24 cellular contexts compared by ENCODE assay signal in genomic region chr2:186588421-186588820, GRCh38. TPM values are rescaled to one million over a fixed set of nuclear protein-coding genes. Genes with fewer than 3 reads are reported as not detected.
DNase-seq lines count a peak whose midpoint lies in the region; ATAC-seq, FAIRE-seq and TF ChIP-seq lines count a peak whose summit lies in the region.
"Had no signal": no experiment of that assay in that cellular context is flagged by ENCODE, and none has a peak within 500 bp of the region (broad histone marks: within the 10 kb centered on the region; RNA-seq: fewer than 3 reads in every experiment).

No MANE protein-coding gene starts in this region.

- H3K36me3 ChIP-seq in KMS-11 (ENCODE audit: insufficient read depth) (no peaks in the 10 kb centered on the region), endodermal cell (ENCODE audit: control insufficient read depth, insufficient read depth, low read length) (no peaks in the 10 kb centered on the region)
- H3K36me3 ChIP-seq: colonic mucosa, lower lobe of right lung, neutrophil, spleen had no signal

- H3K4me3 Mint-ChIP-seq in endodermal cell = peak overlapping the region; percentile 96
- peak overlapping the region; percentile 89 for H3K4me3 Mint-ChIP-seq in neural crest cell

- FAIRE-seq in A549 (lab: Jason Lieb, UNC) = no peak
- FAIRE-seq: GM18507 had no signal

- H3K27ac ChIP-seq in A549 (peak overlapping the region; percentile 97; a peak in 5 of 6 replicates), KMS-11 (no peak overlapping the region), endodermal cell (ENCODE audit: low read depth, low read length) (no peak overlapping the region)
- H3K27ac ChIP-seq: neutrophil had no signal

- TF ChIP-seq RAD21 in A549 (conservative IDR thresholded peaks at IDR 0.05 in 1 of 2, IDR thresholded peaks at IDR 0.05 in 1 of 2) = no peak

- POLR2A ChIA-PET in A549 (lab: Yijun Ruan, JAX) = interaction anchor here (1.6 to 2.2 kb wide), 3 partner anchors 12 to 102 kb away, joined by 11 to 41 read pairs (median 20); partner anchors contain the start of gene ZC3H15

- no peak overlapping the region for H3K27ac Mint-ChIP-seq in endodermal cell
- H3K27ac Mint-ChIP-seq in neural crest cell (ENCODE audit: unreplicated experiment) = no peak overlapping the region
- H3K27ac Mint-ChIP-seq: activated CD4-positive, alpha-beta memory T cell treated with anti-CD3 and anti-CD28 coated beads for 36 hours had no signal

- no peak for DNase-seq in A549 (ENCODE audit: low read depth in 1 of 2, low spot score in 1 of 2)
- no peak for DNase-seq in endodermal cell
- no peak for DNase-seq in neural crest cell (ENCODE audit: low read depth, low spot score)
- DNase-seq in AML-193 (lab: John Stamatoyannopoulos, UW) = no peak
- DNase-seq in stimulated activated CD4-positive, alpha-beta T cell treated with anti-CD3 and anti-CD28 coated beads, Interleukin-1b, Interleukin-23, amount 100 ng/mL, for 48 hours = no peak
- DNase-seq in dedifferentiated amniotic fluid mesenchymal stem cell (ENCODE audit: extremely low spot score) = no peak
- DNase-seq: activated CD4-positive, alpha-beta memory T cell treated with anti-CD3 and anti-CD28 coated beads for 36 hours; activated effector memory CD4-positive, alpha-beta T cell treated with anti-CD3 and anti-CD28 coated beads, Interleukin-2, amount 50 U/mL, for 16 hours; activated naive CD8-positive, alpha-beta T cell treated with anti-CD3 and anti-CD28 coated beads, Interleukin-2, amount 50 U/mL, for 24 hours; DMS 273 treated with DMSO at 0.1 percent for 48 hours; islet precursor cell; lower lobe of right lung; NCI-H146; NCI-H510A treated with DMSO at 0.1 percent for 48 hours; SHP77 treated with DMSO at 0.1 percent for 48 hours; spleen; stimulated activated CD4-positive, alpha-beta T cell treated with anti-CD3 and anti-CD28 coated beads, Interleukin-4, amount 100 ng/mL, for 1 hour had no signal

- H2AFZ ChIP-seq in KMS-11 (ENCODE audit: low read depth) = 0 out of 2 replicates have a peak overlapping the region, but pooled peaks have one; percentile 99

- no peak for TF ChIP-seq POLR2A in A549 (IDR thresholded peaks at IDR 0.05; ENCODE audit: low read length)

- no peak overlapping the region for H3K4me3 ChIP-seq in A549
- H3K4me3 ChIP-seq in KMS-11 (IDR thresholded peaks at IDR 0.05; ENCODE audit: insufficient read depth, low read depth, low read length) = no peak overlapping the region
- H3K4me3 ChIP-seq in endodermal cell (ENCODE audit: low read length) = no peak overlapping the region
- H3K4me3 ChIP-seq: colonic mucosa had no signal

- no peak for ATAC-seq in A549
- ATAC-seq in HG03565 (IDR thresholded peaks at IDR 0.05; ENCODE audit: unreplicated experiment) = no peak
- ATAC-seq: activated naive CD8-positive, alpha-beta T cell treated with anti-CD3 and anti-CD28 coated beads, Interleukin-2, amount 50 U/mL, for 24 hours; lower lobe of right lung; stimulated activated memory B cell treated with anti-CD40 and anti-IgM and Interleukin-4, amounts not matched to agents 10 μg/mL and 1 μg/mL and 100 μg/mL, for 72 hours had no signal

- peaks cover 28% of the 10 kb centered on the region for H3K79me2 ChIP-seq in KMS-11 (ENCODE audit: insufficient read depth, low read depth)

- H3K9me3 ChIP-seq in A549 (no peaks in the 10 kb centered on the region), endodermal cell (ENCODE audit: control insufficient read depth, low read length) (no peaks in the 10 kb centered on the region)
- H3K9me3 ChIP-seq: colonic mucosa, lower lobe of right lung, neutrophil, spleen had no signal

- peaks cover 26% of the 10 kb centered on the region for H3K4me1 ChIP-seq in A549
- H3K4me1 ChIP-seq in KMS-11 (ENCODE audit: low read depth, poor library complexity, severe bottlenecking) = peaks cover 27% of the 10 kb centered on the region
- H3K4me1 ChIP-seq in endodermal cell (ENCODE audit: control insufficient read depth, insufficient read depth, low read length) = no peaks in the 10 kb centered on the region
- H3K4me1 ChIP-seq: colonic mucosa had no signal

- TF ChIP-seq CTCF in A549 (IDR thresholded peaks at IDR 0.05) (no peak), KMS-11 (conservative IDR thresholded peaks at IDR 0.05; ENCODE audit: low read depth, low read length) (no peak), endodermal cell (conservative IDR thresholded peaks at IDR 0.05) (no peak), neural crest cell (conservative IDR thresholded peaks at IDR 0.05) (no peak)

- H3K9me3 Mint-ChIP-seq in endodermal cell = no peaks in the 10 kb centered on the region
- H3K9me3 Mint-ChIP-seq in neural crest cell = no peaks in the 10 kb centered on the region
- H3K9me3 Mint-ChIP-seq: activated CD4-positive, alpha-beta memory T cell treated with anti-CD3 and anti-CD28 coated beads for 36 hours; activated naive CD8-positive, alpha-beta T cell treated with anti-CD3 and anti-CD28 coated beads, Interleukin-2, amount 50 U/mL, for 24 hours; CD4-positive, alpha-beta memory T cell; stimulated activated memory B cell treated with anti-CD40 and anti-IgM and Interleukin-4, amounts not matched to agents 10 μg/mL and 1 μg/mL and 100 μg/mL, for 72 hours had no signal

- CTCF ChIA-PET in A549 (lab: Yijun Ruan, JAX) = interaction anchor here (0.6 to 2.7 kb wide), 4 partner anchors 10 to 85 kb away, joined by 3 to 14 read pairs (median 7); no protein-coding TSS in a partner anchor

- H3K36me3 Mint-ChIP-seq in endodermal cell (ENCODE audit: low read depth) (peaks cover 5% of the 10 kb centered on the region), neural crest cell (ENCODE audit: low read depth) (no peaks in the 10 kb centered on the region)
- H3K36me3 Mint-ChIP-seq: activated CD4-positive, alpha-beta memory T cell treated with anti-CD3 and anti-CD28 coated beads for 36 hours; stimulated activated memory B cell treated with anti-CD40 and anti-IgM and Interleukin-4, amounts not matched to agents 10 μg/mL and 1 μg/mL and 100 μg/mL, for 72 hours had no signal

- 95% methylated on average over 9 of the region's 9 CpGs for WGBS in A549 (ENCODE audit: missing lambda C conversion rate)
- WGBS in endodermal cell (ENCODE audit: insufficient coverage in 1 of 2, insufficient read length in 1 of 2), 2 experiments = 90 to 96% methylated on average over 6 to 9 of the region's 9 CpGs

- no peak for TF ChIP-seq EP300 in A549 (IDR thresholded peaks at IDR 0.05)

- peaks cover 31% of the 10 kb centered on the region for H3K4me1 Mint-ChIP-seq in endodermal cell
- peaks cover 40% of the 10 kb centered on the region for H3K4me1 Mint-ChIP-seq in neural crest cell

- no peaks in the 10 kb centered on the region for H4K20me1 ChIP-seq in KMS-11 (ENCODE audit: insufficient read depth)

- H3K27me3 Mint-ChIP-seq in endodermal cell (ENCODE audit: insufficient read depth) (no peaks in the 10 kb centered on the region), neural crest cell (ENCODE audit: low read depth) (no peaks in the 10 kb centered on the region)
- H3K27me3 Mint-ChIP-seq: activated naive CD8-positive, alpha-beta T cell treated with anti-CD3 and anti-CD28 coated beads, Interleukin-2, amount 50 U/mL, for 24 hours had no signal

- H3K27me3 ChIP-seq in KMS-11 (ENCODE audit: insufficient read depth, low read depth) (no peaks in the 10 kb centered on the region), endodermal cell (ENCODE audit: control insufficient read depth, insufficient read depth, low read length, poor library complexity, severe bottlenecking) (no peaks in the 10 kb centered on the region)
- H3K27me3 ChIP-seq: colonic mucosa, spleen had no signal

- H3K9ac ChIP-seq in KMS-11 = no peak overlapping the region
- no peak overlapping the region for H3K9ac ChIP-seq in endodermal cell (ENCODE audit: extremely low read depth, low read length, poor library complexity, severe bottlenecking)

- H3K4me2 ChIP-seq in A549 = peak overlapping the region; percentile 86
- 0 out of 2 replicates have a peak overlapping the region, but pooled peaks have one; percentile 89 for H3K4me2 ChIP-seq in KMS-11

TF ChIP-seq in A549, 52 proteins besides CTCF, POLR2A, EP300 and RAD21 (continues in another document):
- TF ChIP-seq KDM1A (IDR thresholded peaks at IDR 0.05; ENCODE audit: low read depth) (no peak), USF2 (IDR thresholded peaks at IDR 0.05) (no peak), POLR2AphosphoS2 (conservative IDR thresholded peaks at IDR 0.05; ENCODE audit: low read length) (no peak), PHF8 (IDR thresholded peaks at IDR 0.05; ENCODE audit: borderline replicate concordance, low read depth) (no peak), EHF (CRISPR knock-in tag; IDR thresholded peaks at IDR 0.05) (no peak), HOXA7 (CRISPR knock-in tag; IDR thresholded peaks at IDR 0.05) (no peak), TFCP2L1 (CRISPR knock-in tag; IDR thresholded peaks at IDR 0.05) (no peak), BHLHE40 (IDR thresholded peaks at IDR 0.05; ENCODE audit: low read depth, low read length) (no peak), FOXS1 (CRISPR knock-in tag; IDR thresholded peaks at IDR 0.05) (no peak)

RNA-seq across cellular contexts. Expression of gene ITGAV, which starts 1.4 kb away (rescaled TPM):
- polyA plus RNA-seq in A549 (2011; rRNA removed) = 148 and 159 TPM in 2 replicates
- 22.5 and 22.6 TPM in 2 replicates for polyA plus RNA-seq in A549 (2012; cell fraction: cytosol; rRNA removed)
- polyA plus RNA-seq in A549 (2012; cell fraction: nucleus; rRNA removed) = 26.9 and 34.1 TPM in 2 replicates
- polyA plus RNA-seq in A549 (2017; fragmentation: RNase III; extraction: RNeasy Plus Mini Kit Qiagen cat#74134 plus additional on column Dnase treatment) = 87.6 to 101 TPM (median 93.3 TPM) in 3 replicates
- polyA minus RNA-seq in A549 (2011; rRNA and poly(A)+ RNA removed) = 159 and 161 TPM in 2 replicates
- total RNA-seq in endodermal cell = 10 to 100 TPM; 63.7 to 79.7 TPM
- polyA plus RNA-seq in endodermal cell (2013, experiment 1 of 2) = 57.8 TPM
- 66.0 TPM for polyA plus RNA-seq in endodermal cell (2013, experiment 2 of 2)
- total RNA-seq in neural crest cell = 46.8 and 50.3 TPM in 2 replicates

Comparison
In these comparisons a context has a peak if more than half of its experiments do, and no peak if none do; other contexts are left out.
1. H3K27ac ChIP-seq: peak in A549 (2 of 2); none in KMS-11 (single experiment) and endodermal cell (single experiment).